ENCODE assay signal across 1 cellular context in the genomic region with DNA sequence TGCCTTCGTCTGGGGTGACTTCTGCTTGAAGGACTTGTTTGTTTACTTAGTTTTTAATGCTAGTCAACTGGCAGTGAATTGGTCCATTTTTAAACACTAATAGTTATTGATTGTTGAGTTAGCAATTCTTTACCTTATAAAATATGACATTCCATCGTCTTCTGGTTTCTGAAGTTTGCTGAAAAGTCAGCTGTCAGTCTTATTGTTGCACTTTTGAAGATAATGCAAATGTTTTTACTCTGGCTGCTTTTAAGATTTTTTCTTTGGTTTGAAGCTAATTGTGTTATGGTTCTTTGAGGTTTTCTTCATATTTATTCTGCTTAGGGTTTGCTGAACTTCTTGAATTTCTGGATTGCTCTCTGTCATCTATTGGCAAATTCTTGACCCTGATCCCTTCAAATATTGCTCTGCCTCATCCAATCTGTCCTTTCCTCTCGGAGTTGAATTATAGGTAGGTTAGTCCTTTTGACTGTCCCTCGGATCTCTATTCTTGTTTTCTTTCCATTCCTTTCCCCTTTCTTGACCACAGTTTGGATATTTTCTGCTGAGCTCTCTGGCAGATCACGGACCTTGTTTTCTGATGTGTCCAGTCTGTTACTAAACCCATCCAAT.
A peak's percentile ranks its signal among the peaks of the same experiment; 100 is the strongest.
TF ChIP-seq lines count a peak whose summit lies in the region.

No MANE protein-coding gene starts in this region.

TF ChIP-seq in HepG2, 621 proteins besides CTCF, POLR2A, EP300 and RAD21:
- TF ChIP-seq SSRP1 (CRISPR knock-in tag; IDR thresholded peaks at IDR 0.05) (no peak), ZNF317 (CRISPR knock-in tag; IDR thresholded peaks at IDR 0.05) (peak; percentile 100)
- TF ChIP-seq, protein P1, sequence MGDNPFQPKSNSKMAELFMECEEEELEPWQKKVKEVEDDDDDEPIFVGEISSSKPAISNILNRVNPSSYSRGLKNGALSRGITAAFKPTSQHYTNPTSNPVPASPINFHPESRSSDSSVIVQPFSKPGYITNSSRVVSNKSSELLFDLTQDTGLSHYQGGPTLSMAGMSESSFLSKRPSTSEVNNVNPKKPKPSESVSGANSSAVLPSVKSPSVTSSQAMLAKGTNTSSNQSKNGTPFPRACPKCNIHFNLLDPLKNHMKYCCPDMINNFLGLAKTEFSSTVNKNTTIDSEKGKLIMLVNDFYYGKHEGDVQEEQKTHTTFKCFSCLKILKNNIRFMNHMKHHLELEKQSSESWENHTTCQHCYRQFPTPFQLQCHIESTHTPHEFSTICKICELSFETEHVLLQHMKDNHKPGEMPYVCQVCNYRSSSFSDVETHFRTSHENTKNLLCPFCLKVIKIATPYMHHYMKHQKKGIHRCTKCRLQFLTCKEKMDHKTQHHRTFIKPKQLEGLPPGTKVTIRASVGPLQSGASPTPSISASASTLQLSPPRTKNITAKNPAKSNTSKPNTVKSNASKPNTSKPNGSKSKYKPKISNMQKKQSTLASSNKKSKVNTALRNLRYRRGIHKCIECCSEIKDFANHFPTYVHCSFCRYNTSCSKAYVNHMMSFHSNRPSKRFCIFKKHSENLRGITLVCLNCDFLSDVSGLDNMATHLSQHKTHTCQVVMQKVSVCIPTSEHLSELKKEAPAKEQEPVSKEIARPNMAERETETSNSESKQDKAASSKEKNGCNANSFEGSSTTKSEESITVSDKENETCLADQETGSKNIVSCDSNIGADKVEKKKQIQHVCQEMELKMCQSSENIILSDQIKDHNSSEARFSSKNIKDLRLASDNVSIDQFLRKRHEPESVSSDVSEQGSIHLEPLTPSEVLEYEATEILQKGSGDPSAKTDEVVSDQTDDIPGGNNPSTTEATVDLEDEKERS (CRISPR knock-in tag; IDR thresholded peaks at IDR 0.05): 0 out of 2 replicates have a peak, but pooled peaks have one; percentile 64
- TF ChIP-seq, protein P2, sequence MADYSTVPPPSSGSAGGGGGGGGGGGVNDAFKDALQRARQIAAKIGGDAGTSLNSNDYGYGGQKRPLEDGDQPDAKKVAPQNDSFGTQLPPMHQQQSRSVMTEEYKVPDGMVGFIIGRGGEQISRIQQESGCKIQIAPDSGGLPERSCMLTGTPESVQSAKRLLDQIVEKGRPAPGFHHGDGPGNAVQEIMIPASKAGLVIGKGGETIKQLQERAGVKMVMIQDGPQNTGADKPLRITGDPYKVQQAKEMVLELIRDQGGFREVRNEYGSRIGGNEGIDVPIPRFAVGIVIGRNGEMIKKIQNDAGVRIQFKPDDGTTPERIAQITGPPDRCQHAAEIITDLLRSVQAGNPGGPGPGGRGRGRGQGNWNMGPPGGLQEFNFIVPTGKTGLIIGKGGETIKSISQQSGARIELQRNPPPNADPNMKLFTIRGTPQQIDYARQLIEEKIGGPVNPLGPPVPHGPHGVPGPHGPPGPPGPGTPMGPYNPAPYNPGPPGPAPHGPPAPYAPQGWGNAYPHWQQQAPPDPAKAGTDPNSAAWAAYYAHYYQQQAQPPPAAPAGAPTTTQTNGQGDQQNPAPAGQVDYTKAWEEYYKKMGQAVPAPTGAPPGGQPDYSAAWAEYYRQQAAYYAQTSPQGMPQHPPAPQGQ (CRISPR knock-in tag; IDR thresholded peaks at IDR 0.05; ENCODE audit: borderline replicate concordance): no peak
- TF ChIP-seq, protein P3, sequence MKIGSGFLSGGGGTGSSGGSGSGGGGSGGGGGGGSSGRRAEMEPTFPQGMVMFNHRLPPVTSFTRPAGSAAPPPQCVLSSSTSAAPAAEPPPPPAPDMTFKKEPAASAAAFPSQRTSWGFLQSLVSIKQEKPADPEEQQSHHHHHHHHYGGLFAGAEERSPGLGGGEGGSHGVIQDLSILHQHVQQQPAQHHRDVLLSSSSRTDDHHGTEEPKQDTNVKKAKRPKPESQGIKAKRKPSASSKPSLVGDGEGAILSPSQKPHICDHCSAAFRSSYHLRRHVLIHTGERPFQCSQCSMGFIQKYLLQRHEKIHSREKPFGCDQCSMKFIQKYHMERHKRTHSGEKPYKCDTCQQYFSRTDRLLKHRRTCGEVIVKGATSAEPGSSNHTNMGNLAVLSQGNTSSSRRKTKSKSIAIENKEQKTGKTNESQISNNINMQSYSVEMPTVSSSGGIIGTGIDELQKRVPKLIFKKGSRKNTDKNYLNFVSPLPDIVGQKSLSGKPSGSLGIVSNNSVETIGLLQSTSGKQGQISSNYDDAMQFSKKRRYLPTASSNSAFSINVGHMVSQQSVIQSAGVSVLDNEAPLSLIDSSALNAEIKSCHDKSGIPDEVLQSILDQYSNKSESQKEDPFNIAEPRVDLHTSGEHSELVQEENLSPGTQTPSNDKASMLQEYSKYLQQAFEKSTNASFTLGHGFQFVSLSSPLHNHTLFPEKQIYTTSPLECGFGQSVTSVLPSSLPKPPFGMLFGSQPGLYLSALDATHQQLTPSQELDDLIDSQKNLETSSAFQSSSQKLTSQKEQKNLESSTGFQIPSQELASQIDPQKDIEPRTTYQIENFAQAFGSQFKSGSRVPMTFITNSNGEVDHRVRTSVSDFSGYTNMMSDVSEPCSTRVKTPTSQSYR (CRISPR knock-in tag; IDR thresholded peaks at IDR 0.05; ENCODE audit: borderline replicate concordance): no peak
TF ChIP-seq in HepG2: peak in this region for 2.
